ENCODE assay signal across 8 cellular contexts in the genomic region with DNA sequence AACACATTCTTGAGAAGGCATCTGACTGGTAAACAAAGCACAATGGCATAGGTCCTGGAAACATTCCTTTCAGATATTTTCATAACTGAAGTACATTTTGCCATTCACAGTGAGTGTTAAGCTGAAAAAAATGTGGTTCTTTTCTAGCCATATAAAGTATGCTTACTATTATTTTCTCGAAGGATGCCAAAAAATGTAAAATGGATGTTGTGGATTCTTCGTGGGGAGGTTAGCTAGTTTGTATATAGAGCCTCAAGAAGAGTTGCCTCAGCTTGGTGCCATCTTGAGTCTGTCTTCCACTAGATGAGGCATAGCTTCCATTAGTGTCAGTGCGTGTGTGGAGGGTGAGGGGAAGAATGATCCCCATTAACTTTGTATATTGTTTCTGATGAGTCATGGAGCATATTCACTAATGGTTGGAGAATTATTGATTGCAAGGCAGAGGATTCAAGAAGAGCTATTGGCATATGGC. TPM values are rescaled to one million over a fixed set of nuclear protein-coding genes. Genes with fewer than 3 reads are reported as not detected.
DNase-seq lines count a peak whose midpoint lies in the region; ATAC-seq and TF ChIP-seq lines count a peak whose summit lies in the region.

No MANE protein-coding gene starts in this region.

- no peaks in the 10 kb centered on the region for H3K27me3 ChIP-seq in PC-9 (ENCODE audit: insufficient read depth, low read depth)

- H3K27ac ChIP-seq in PC-9: no peak overlapping the region

- BruUV-seq in PC-9 (replicated peaks; lab: Mats Ljungman, UMichigan): no TSS peak

- no peaks in the 10 kb centered on the region for H3K9me3 ChIP-seq in PC-9 (ENCODE audit: insufficient read depth, low read depth)

- POLR2A ChIA-PET in PC-9 (lab: Charles Lee; ENCODE audit: unreplicated experiment): no interaction called here

- no peak for TF ChIP-seq CTCF in PC-9 (conservative IDR thresholded peaks at IDR 0.05)
- TF ChIP-seq CTCF in choroid plexus epithelial cell (conservative IDR thresholded peaks at IDR 0.05; ENCODE audit: low read depth, low read length): no peak

- H3K4me3 ChIP-seq in PC-9: no peak overlapping the region
- no peak overlapping the region for H3K4me3 ChIP-seq in choroid plexus epithelial cell (ENCODE audit: low read depth, low read length)
- no peak overlapping the region for H3K4me3 ChIP-seq in skeletal muscle cell (ENCODE audit: low read depth, low read length)

- H3K36me3 ChIP-seq in PC-9 (ENCODE audit: low read depth): no peaks in the 10 kb centered on the region

- H3F3A ChIP-seq in PC-9 (ENCODE audit: insufficient read depth, low read depth): peaks cover 15% of the 10 kb centered on the region

- CTCF ChIA-PET in PC-9 (lab: Charles Lee): no interaction called here

- H3K4me1 ChIP-seq in PC-9 (replicated peaks; ENCODE audit: insufficient read depth): peaks cover 35% of the 10 kb centered on the region

- peak overlapping the region; percentile 90 for H3K4me2 ChIP-seq in PC-9

- no peak overlapping the region for H2AFZ ChIP-seq in PC-9

- H3K79me2 ChIP-seq in PC-9 (ENCODE audit: low read depth): peaks cover 85% of the 10 kb centered on the region

- DNase-seq in GM03348 (ENCODE audit: low spot score) (peak; percentile 22), PC-9 (peak in 1 of 2 experiments; percentile 43), choroid plexus epithelial cell (ENCODE audit: low read depth) (peak; percentile 89), skeletal muscle cell (ENCODE audit: low read depth) (peak; percentile 61), NCI-H1694 treated with DMSO at 0.1 percent for 48 hours (lab: John Stamatoyannopoulos, UW) (no peak), posterior cingulate gyrus (no peak)

- no peaks in the 10 kb centered on the region for H3K9me2 ChIP-seq in PC-9 (ENCODE audit: insufficient read depth)

- intact Hi-C loops in PC-9 (cut with micrococcal nuclease; ENCODE audit: unreplicated experiment) (loop anchor here (2.0 to 10.0 kb wide), 3 partner anchors 32 to 508 kb away; no protein-coding TSS in a partner anchor), posterior cingulate gyrus (cut with DNase I) (no loop called here)

- ATAC-seq in HG03108 (IDR thresholded peaks at IDR 0.05; ENCODE audit: unreplicated experiment) (no peak), GM21619 (IDR thresholded peaks at IDR 0.05; ENCODE audit: unreplicated experiment) (no peak)

- peaks cover 3% of the 10 kb centered on the region; the same call in 1 of the 2 replicates for H4K20me1 ChIP-seq in PC-9 (ENCODE audit: insufficient read depth)

RNA-seq across cellular contexts. Expression of a gene that starts 4.1 kb away (rescaled TPM):
- total RNA-seq in PC-9 (2021): 122 and 176 TPM in 2 replicates

Comparison
In these comparisons a context has a peak if more than half of its experiments do, and no peak if none do; other contexts are left out.
1. DNase-seq: peak in GM03348 (single experiment), choroid plexus epithelial cell (single experiment) and skeletal muscle cell (single experiment); none in NCI-H1694 treated with DMSO at 0.1 percent for 48 hours (single experiment) and posterior cingulate gyrus (0 of 10).